In the genomic region with DNA sequence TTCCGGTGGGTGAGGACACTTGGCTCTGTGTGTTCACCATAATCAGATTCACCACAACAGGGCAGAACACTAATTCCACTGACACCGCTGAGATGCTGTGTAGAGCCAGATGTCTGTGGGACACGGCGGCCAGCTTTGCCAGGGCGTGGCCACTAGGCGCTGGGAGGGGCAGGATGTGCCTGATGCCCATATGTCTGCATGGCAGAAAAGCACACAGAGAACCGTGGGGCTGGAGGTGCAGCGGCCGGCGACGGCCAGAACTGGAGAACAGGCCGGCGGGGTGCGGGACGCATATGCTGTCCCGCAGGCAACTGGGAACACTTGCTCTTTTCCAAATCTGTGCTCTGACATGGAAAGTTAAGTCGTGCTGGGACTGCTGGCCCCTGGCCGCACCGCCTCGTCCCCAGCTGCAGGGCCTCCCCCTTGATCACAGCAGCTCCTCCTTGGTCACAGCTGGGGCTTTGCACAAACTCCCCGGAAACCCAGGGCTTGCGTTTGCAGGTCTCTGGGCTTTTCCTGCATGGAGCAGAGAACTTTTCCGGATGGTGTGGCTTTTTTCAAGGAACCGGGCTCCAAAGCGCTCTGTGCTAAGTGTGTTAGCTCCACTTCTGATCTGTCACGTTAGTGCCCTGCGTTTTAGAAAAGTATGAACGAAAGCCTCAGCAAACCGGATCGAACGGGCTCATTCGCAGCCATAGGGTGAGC, we compare ENCODE assay signal across 9 cellular contexts. TPM values are rescaled to one million over a fixed set of nuclear protein-coding genes. Genes with fewer than 3 reads are reported as not detected.
DNase-seq lines count a peak whose midpoint lies in the region; ATAC-seq, FAIRE-seq and TF ChIP-seq lines count a peak whose summit lies in the region.
"Had no signal": no experiment of that assay in that cellular context is flagged by ENCODE, and none has a peak within 500 bp of the region (broad histone marks: within the 10 kb centered on the region; RNA-seq: fewer than 3 reads in every experiment).

No MANE protein-coding gene starts in this region.

- peak; percentile 72 for FAIRE-seq in GM12892 (lab: Jason Lieb, UNC)

- ATAC-seq in HG02973 (IDR thresholded peaks at IDR 0.05; ENCODE audit: unreplicated experiment) (peak; percentile 15), RWPE2 (ENCODE audit: low read depth) (peak; percentile 5; the same call in 2 of the 3 replicates)

- TF ChIP-seq CTCF in RWPE2 (IDR thresholded peaks at IDR 0.05; ENCODE audit: poor library complexity, severe bottlenecking) (no peak), brain microvascular endothelial cell (IDR thresholded peaks at IDR 0.05; ENCODE audit: low read depth, low read length, missing control alignments) (no peak), neutrophil (IDR thresholded peaks at IDR 0.05) (no peak)

- H3K27ac ChIP-seq in RWPE2 (ENCODE audit: poor library complexity, severe bottlenecking) (peak overlapping the region; percentile 92), brain microvascular endothelial cell (peak overlapping the region; percentile 24), neutrophil (peak overlapping the region; percentile 80)

- H3K27me3 ChIP-seq in RWPE2 (ENCODE audit: insufficient read depth, poor library complexity, severe bottlenecking), result no peaks in the 10 kb centered on the region
- no peaks in the 10 kb centered on the region for H3K27me3 ChIP-seq in brain microvascular endothelial cell (replicated peaks)
- no peaks in the 10 kb centered on the region for H3K27me3 ChIP-seq in neutrophil

- TF ChIP-seq POLR2A in GM12892 (IDR thresholded peaks at IDR 0.05; ENCODE audit: low read depth, low read length), result no peak

- DNase-seq in GM12892 (ENCODE audit: insufficient read length) (no peak), RWPE2 (ENCODE audit: low spot score) (peak; percentile 86), brain microvascular endothelial cell (no peak), dedifferentiated amniotic fluid mesenchymal stem cell (ENCODE audit: extremely low spot score) (no peak), DMS79 (lab: John Stamatoyannopoulos, UW) (no peak), cortex of kidney (lab: John Stamatoyannopoulos, UW) (no peak)

- H3K4me3 ChIP-seq in RWPE2 (ENCODE audit: severe bottlenecking), result no peak overlapping the region
- H3K4me3 ChIP-seq in brain microvascular endothelial cell (ENCODE audit: low read depth, low read length), result no peak overlapping the region
- peak overlapping the region; percentile 31 to 32 for H3K4me3 ChIP-seq in neutrophil (ENCODE audit: low read depth in 1 of 2, low read length in 1 of 2)
- H3K4me3 ChIP-seq: SJCRH30 had no signal

- H3K9me3 ChIP-seq in RWPE2 (ENCODE audit: severe bottlenecking), result no peaks in the 10 kb centered on the region
- H3K9me3 ChIP-seq in neutrophil, result no peaks in the 10 kb centered on the region
- H3K9me3 ChIP-seq: SJCRH30 had no signal

- H3K4me1 ChIP-seq in RWPE2 (ENCODE audit: insufficient read depth, poor library complexity, severe bottlenecking) (peaks cover 43% of the 10 kb centered on the region), neutrophil (ENCODE audit: control insufficient read depth in 1 of 2, insufficient read depth in 1 of 2, low read depth in 1 of 2, low read length in 1 of 2) (peaks cover 37 to 40% of the 10 kb centered on the region in 2 experiments)

- H3K36me3 ChIP-seq in RWPE2 (ENCODE audit: low read depth) (no peaks in the 10 kb centered on the region), brain microvascular endothelial cell (replicated peaks) (no peaks in the 10 kb centered on the region), neutrophil (no peaks in the 10 kb centered on the region)
- H3K36me3 ChIP-seq: SJCRH30 had no signal

- in situ Hi-C loops in brain microvascular endothelial cell (cut with HindIII; ENCODE audit: low pct_ligation_motif_present, low sequenced_read_pairs), result no loop called here

RNA-seq across cellular contexts. Expression of gene NTSR1, which starts 31.1 kb away (rescaled TPM):
- polyA plus RNA-seq in GM12892 (2012; ENCODE audit: missing spikeins), result not detected

RNA-seq across cellular contexts. Expression of gene MRGBP, which starts 56.5 kb away (rescaled TPM):
- polyA plus RNA-seq in GM12892 (2012; ENCODE audit: missing spikeins), result 9.6 TPM

Comparison
In these comparisons a context has a peak if more than half of its experiments do, and no peak if none do; other contexts are left out.
1. H3K27ac ChIP-seq: peak in every context shown above with its lines; median percentile 92 in RWPE2; 80 in neutrophil; 24 in brain microvascular endothelial cell.
2. H3K4me3 ChIP-seq: peak in neutrophil (2 of 2); none in RWPE2 (single experiment) and brain microvascular endothelial cell (single experiment).